In the genomic region with DNA sequence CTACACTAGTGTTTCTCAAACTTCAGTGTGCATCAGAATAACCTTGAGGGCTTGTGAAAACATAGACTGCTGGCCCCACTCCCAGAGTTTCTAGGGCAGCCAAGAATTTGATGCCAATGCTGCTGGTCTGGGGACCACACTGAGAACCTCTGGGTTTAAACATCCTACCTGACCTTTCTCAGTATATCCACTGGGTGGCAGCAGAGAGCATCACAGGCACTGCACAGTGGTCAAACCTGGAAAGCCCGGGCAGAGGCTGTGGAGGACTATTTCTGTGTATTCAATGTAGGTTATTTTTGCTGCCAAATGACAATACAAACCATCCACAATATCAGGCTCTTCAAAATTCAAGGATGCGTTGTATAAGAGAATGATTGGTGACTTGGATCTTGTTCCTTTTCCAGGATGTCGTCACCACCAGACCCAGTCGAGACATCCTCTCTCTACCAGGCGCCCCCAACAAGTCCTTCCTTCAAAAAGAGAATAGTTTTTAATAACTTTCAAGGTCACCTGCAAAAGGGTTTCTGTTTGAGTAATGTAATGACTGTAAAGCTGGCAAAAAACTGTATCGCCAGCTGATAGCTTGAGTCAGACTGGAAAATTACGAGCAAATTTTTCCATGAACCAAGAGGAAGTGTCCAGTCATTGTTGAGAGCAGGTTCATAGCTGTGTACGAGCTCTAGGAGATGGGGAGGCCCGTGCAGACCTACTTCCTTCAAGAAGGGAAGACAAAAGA, we compare ENCODE assay signal across 8 cellular contexts. TPM values are rescaled to one million over a fixed set of nuclear protein-coding genes. Genes with fewer than 3 reads are reported as not detected.
DNase-seq lines count a peak whose midpoint lies in the region; ATAC-seq and TF ChIP-seq lines count a peak whose summit lies in the region.

No MANE protein-coding gene starts in this region.

- H3K27me3 ChIP-seq in DOHH2 (ENCODE audit: control insufficient read depth, low read length) = peaks cover 20% of the 10 kb centered on the region; the same call in 1 of the 2 replicates
- no peaks in the 10 kb centered on the region for H3K27me3 ChIP-seq in PC-3 (ENCODE audit: low read length)
- H3K27me3 ChIP-seq in esophagus squamous epithelium = no peaks in the 10 kb centered on the region
- H3K27me3 ChIP-seq in neural cell (ENCODE audit: insufficient read depth, low read depth, low read length) = no peaks in the 10 kb centered on the region
- no peaks in the 10 kb centered on the region for H3K27me3 ChIP-seq in subcutaneous abdominal adipose tissue (ENCODE audit: control insufficient read depth in 5 of 5, insufficient read depth in 4 of 5, low read length in 5 of 5)

- H4K20me1 ChIP-seq in DOHH2 (ENCODE audit: control insufficient read depth, insufficient read depth, low read depth, low read length) = peaks cover 2% of the 10 kb centered on the region; the same call in 1 of the 2 replicates
- H4K20me1 ChIP-seq in PC-3 (ENCODE audit: low read length) = no peaks in the 10 kb centered on the region
- no peaks in the 10 kb centered on the region for H4K20me1 ChIP-seq in neural cell (ENCODE audit: insufficient read depth)

- H3K79me2 ChIP-seq in DOHH2 (ENCODE audit: control insufficient read depth, low read length) = no peaks in the 10 kb centered on the region
- no peaks in the 10 kb centered on the region for H3K79me2 ChIP-seq in PC-3 (ENCODE audit: low read length)
- no peaks in the 10 kb centered on the region for H3K79me2 ChIP-seq in neural cell (replicated peaks; ENCODE audit: insufficient read depth, low read length)

- H3K9me3 Mint-ChIP-seq in IgD-negative memory B cell = no peaks in the 10 kb centered on the region

- no peaks in the 10 kb centered on the region for H3K36me3 Mint-ChIP-seq in IgD-negative memory B cell

- H3K27ac ChIP-seq in DOHH2 (ENCODE audit: low read depth, low read length) = no peak overlapping the region
- peak overlapping the region; percentile 90 for H3K27ac ChIP-seq in PC-3 (ENCODE audit: low read length)
- H3K27ac ChIP-seq in esophagus squamous epithelium = peak overlapping the region in 2 of 4 donors; percentile 51 to 57
- no peak overlapping the region for H3K27ac ChIP-seq in neural cell (ENCODE audit: low read length)
- H3K27ac ChIP-seq in subcutaneous abdominal adipose tissue (ENCODE audit: low read depth, low read length) = peak overlapping the region; percentile 60

- BruUV-seq in PC-3 (replicated peaks; lab: Mats Ljungman, UMichigan) = no TSS peak

- H3K4me1 ChIP-seq in DOHH2 (ENCODE audit: control insufficient read depth, low read length) (peaks cover 9% of the 10 kb centered on the region; the same call in 1 of the 2 replicates), PC-3 (ENCODE audit: insufficient read depth, low read length) (peaks cover 29% of the 10 kb centered on the region), esophagus squamous epithelium (peaks cover 0 to 23% (median 0%) of the 10 kb centered on the region in 3 donors), subcutaneous abdominal adipose tissue (ENCODE audit: control insufficient read depth in 5 of 5, insufficient read depth in 5 of 5, low read length in 5 of 5) (peaks cover 2 to 21% (median 14%) of the 10 kb centered on the region in 5 donors)

- H3F3A ChIP-seq in DOHH2 (ENCODE audit: control insufficient read depth, insufficient read depth) (no peaks in the 10 kb centered on the region), PC-3 (ENCODE audit: low read length, unreplicated experiment) (no peaks in the 10 kb centered on the region), neural cell (ENCODE audit: insufficient read depth, low read length, poor library complexity, severe bottlenecking) (no peaks in the 10 kb centered on the region)

- ATAC-seq in GM21529 (IDR thresholded peaks at IDR 0.05; ENCODE audit: unreplicated experiment) = peak; percentile 81
- ATAC-seq in PC-3 = peak; percentile 91

- peak; percentile 83 for TF ChIP-seq CTCF in DOHH2 (IDR thresholded peaks at IDR 0.05; ENCODE audit: low read depth, low read length, poor library complexity, severe bottlenecking)
- peak; percentile 88 for TF ChIP-seq CTCF in PC-3 (conservative IDR thresholded peaks at IDR 0.05; ENCODE audit: low read depth, low read length)
- TF ChIP-seq CTCF in esophagus squamous epithelium (IDR thresholded peaks at IDR 0.05) = peak; percentile 61 to 93 (median 90)
- TF ChIP-seq CTCF in neural cell (IDR thresholded peaks at IDR 0.05; ENCODE audit: poor library complexity, severe bottlenecking) = peak; percentile 87

- H3K4me3 ChIP-seq in DOHH2 (ENCODE audit: low read length) = no peak overlapping the region
- H3K4me3 ChIP-seq in PC-3 (ENCODE audit: low read length) = no peak overlapping the region; the same call in 1 of the 2 replicates
- H3K4me3 ChIP-seq in esophagus squamous epithelium = peak overlapping the region in 1 of 4 donors; percentile 3
- no peak overlapping the region for H3K4me3 ChIP-seq in neural cell (ENCODE audit: low read length)
- H3K4me3 ChIP-seq in subcutaneous abdominal adipose tissue (ENCODE audit: low read depth in 1 of 5, low read length in 5 of 5) = no peak overlapping the region

- H3K9me3 ChIP-seq in DOHH2 (ENCODE audit: control insufficient read depth, insufficient read depth, low read length) (no peaks in the 10 kb centered on the region), PC-3 (ENCODE audit: low read length) (no peaks in the 10 kb centered on the region), esophagus squamous epithelium (no peaks in the 10 kb centered on the region), neural cell (ENCODE audit: low read length) (no peaks in the 10 kb centered on the region), subcutaneous abdominal adipose tissue (ENCODE audit: control insufficient read depth in 5 of 5, low read length in 5 of 5) (no peaks in the 10 kb centered on the region)

- 31 to 34% methylated on average over 9 of the region's 9 CpGs for WGBS in esophagus squamous epithelium, 2 donors

- H3K9ac ChIP-seq in PC-3 (ENCODE audit: low read length) = peak overlapping the region; percentile 60
- H3K9ac ChIP-seq in neural cell (ENCODE audit: low read length) = no peak overlapping the region
- H3K9ac ChIP-seq in subcutaneous abdominal adipose tissue (ENCODE audit: low read length in 5 of 5) = no peak overlapping the region

- DNase-seq in PC-3 = peak; percentile 78
- peak; percentile 48 for DNase-seq in activated T-cell treated with anti-CD3 and anti-CD28 coated beads, Interleukin-2, amount 50 U/mL, for 1 hour
- DNase-seq in esophagus squamous epithelium (lab: John Stamatoyannopoulos, UW) = peak; percentile 16

- intact Hi-C loops in PC-3 (cut with micrococcal nuclease) (loop anchor here (1.0 to 2.0 kb wide), 2 partner anchors 51 to 146 kb away; partner anchors contain the start of gene POLR2M), esophagus squamous epithelium (cut with DNase I) (loop anchor here (2.0 kb wide), 1 partner anchor 50 kb away; no protein-coding TSS in a partner anchor)

- no peaks in the 10 kb centered on the region for H3K9me2 ChIP-seq in DOHH2 (replicated peaks; ENCODE audit: control insufficient read depth, low read length)
- H3K9me2 ChIP-seq in PC-3 (replicated peaks; ENCODE audit: low read length) = no peaks in the 10 kb centered on the region
- H3K9me2 ChIP-seq in neural cell (ENCODE audit: insufficient read depth, low read length) = no peaks in the 10 kb centered on the region

- CTCF ChIA-PET in PC-3 (lab: Charles Lee) = interaction anchor here (0.6 to 0.9 kb wide), 5 partner anchors 9 to 383 kb away, joined by 3 to 9 read pairs (median 4); no protein-coding TSS in a partner anchor

- TF ChIP-seq RAD21 in neural cell (conservative IDR thresholded peaks at IDR 0.05) = peak; percentile 76

- peaks cover 14 to 33% (median 17%) of the 10 kb centered on the region in 3 donors for H3K4me1 Mint-ChIP-seq in IgD-negative memory B cell

- POLR2A ChIA-PET in PC-3 (lab: Charles Lee; ENCODE audit: unreplicated experiment) = no interaction called here

- H3K4me2 ChIP-seq in DOHH2 (ENCODE audit: low read length) = no peak overlapping the region
- H3K4me2 ChIP-seq in PC-3 (ENCODE audit: low read length) = peak overlapping the region; percentile 67
- no peak overlapping the region for H3K4me2 ChIP-seq in neural cell (ENCODE audit: low read length)

- H3K36me3 ChIP-seq in DOHH2 (ENCODE audit: control insufficient read depth, low read length) = no peaks in the 10 kb centered on the region
- H3K36me3 ChIP-seq in PC-3 (ENCODE audit: low read depth, low read length) = no peaks in the 10 kb centered on the region
- no peaks in the 10 kb centered on the region for H3K36me3 ChIP-seq in esophagus squamous epithelium
- H3K36me3 ChIP-seq in neural cell (ENCODE audit: insufficient read depth, low read length) = no peaks in the 10 kb centered on the region
- H3K36me3 ChIP-seq in subcutaneous abdominal adipose tissue (ENCODE audit: control insufficient read depth in 5 of 5, insufficient read depth in 5 of 5, low read length in 5 of 5) = no peaks in the 10 kb centered on the region

- peaks cover 9% of the 10 kb centered on the region for H3K27me3 Mint-ChIP-seq in IgD-negative memory B cell

- TF ChIP-seq EP300 in neural cell (conservative IDR thresholded peaks at IDR 0.05; ENCODE audit: poor library complexity, severe bottlenecking) = no peak

- peak overlapping the region in 1 of 3 donors; percentile 8 for H3K27ac Mint-ChIP-seq in IgD-negative memory B cell

- H3K4me3 Mint-ChIP-seq in IgD-negative memory B cell = peak overlapping the region in 3 of 4 donors; percentile 55 to 88 (median 83)

- no peak for TF ChIP-seq POLR2A in esophagus squamous epithelium (IDR thresholded peaks at IDR 0.05)

- H2AFZ ChIP-seq in PC-3 (ENCODE audit: low read length) (peak overlapping the region; percentile 52; the same call in 1 of the 2 replicates), neural cell (ENCODE audit: low read depth, low read length) (no peak overlapping the region)

TF ChIP-seq in neural cell, 6 proteins besides CTCF, POLR2A, EP300 and RAD21:
- TF ChIP-seq SMC3 (conservative IDR thresholded peaks at IDR 0.05; ENCODE audit: poor library complexity) (peak; percentile 84), TAF1 (IDR thresholded peaks at IDR 0.05; ENCODE audit: low read depth) (no peak)

RNA-seq across cellular contexts. Expression of gene MYZAP, which starts 30.6 kb away (rescaled TPM):
- 1.8 TPM for polyA plus RNA-seq in IgD-negative memory B cell
- 3.5 and 6.0 TPM in 2 replicates for total RNA-seq in PC-3 (2014; rRNA removed)
- total RNA-seq in esophagus squamous epithelium = 10 to 100 TPM; 21.2 to 36.0 (median 26.5) TPM
- 0.16 TPM in 1 of 2 replicates, not detected in the other for polyA plus RNA-seq in neural cell
- not detected in 2 replicates for polyA minus RNA-seq in neural cell

Comparison
In these comparisons a context has a peak if more than half of its experiments do, and no peak if none do; other contexts are left out.
1. H3K27ac ChIP-seq: peak in PC-3 (single experiment) and subcutaneous abdominal adipose tissue (single experiment); none in DOHH2 (single experiment) and neural cell (single experiment).
2. DNase-seq: peak in every context shown above with its lines; median percentile 78 in PC-3; 48 in activated T-cell treated with anti-CD3 and anti-CD28 coated beads, Interleukin-2, amount 50 U/mL, for 1 hour; 16 in esophagus squamous epithelium.
3. Peak in every context shown above with its lines, with median percentiles within 50 percentile points of each other: CTCF ChIP-seq.